ENCODE assay signal across 18 cellular contexts in the genomic region with DNA sequence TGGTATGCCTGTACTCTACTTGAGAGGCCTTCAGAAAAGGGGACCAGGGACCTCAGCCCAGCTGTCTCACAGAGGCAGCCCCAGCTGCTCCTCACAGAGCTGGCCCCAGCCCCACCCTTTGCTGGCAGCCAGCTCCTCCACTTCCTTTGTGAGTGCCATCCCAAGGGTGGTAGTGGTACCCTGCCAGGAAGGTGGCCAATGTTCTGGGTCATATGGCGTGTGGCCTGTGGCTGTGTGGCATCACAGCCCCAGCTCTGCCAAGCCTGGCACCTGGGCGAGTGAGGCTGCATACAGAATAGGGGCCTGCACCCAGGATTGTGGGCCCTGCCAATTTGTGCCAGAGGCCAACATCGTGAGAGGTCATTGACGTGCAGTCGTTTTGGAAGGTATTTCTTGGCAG.
"Had no signal": no experiment of that assay in that cellular context is flagged by ENCODE, and none has a peak within 500 bp of the region (broad histone marks: within the 10 kb centered on the region; RNA-seq: fewer than 3 reads in every experiment).

No MANE protein-coding gene starts in this region.

- H3K36me3 Mint-ChIP-seq: T-cell had no signal

- DNase-seq: activated CD4-positive, alpha-beta memory T cell treated with anti-CD3 and anti-CD28 coated beads, Interleukin-2, amount 10 ng/mL, durations not matched to agents 7 days and 5 days; activated CD4-positive, alpha-beta T cell treated with anti-CD3 and anti-CD28 coated beads for 48 hours; activated naive CD4-positive, alpha-beta T cell treated with anti-CD3 and anti-CD28 coated beads, Interleukin-2, amount 50 U/mL, for 16 hours; activated T-cell treated with anti-CD3 and anti-CD28 coated beads, Interleukin-2, amount 50 U/mL, for 24 hours; aorta; cerebellar nuclear complex; effector CD4-positive, alpha-beta T cell; left colon; stimulated activated CD8-positive, alpha-beta memory T cell treated with anti-CD3 and anti-CD28 coated beads, Interleukin-4, amount 100 ng/mL, for 48 hours; stimulated activated naive CD4-positive, alpha-beta T cell treated with Interleukin-2 at 50 U/mL for 16 hours; T-cell; transverse colon had no signal

- H3K9me3 ChIP-seq: esophagus muscularis mucosa, prostate gland, right lobe of liver, transverse colon, uterus had no signal

- H3K4me3 Mint-ChIP-seq: activated CD4-positive, alpha-beta memory T cell treated with anti-CD3 and anti-CD28 coated beads, Interleukin-2, amount 10 ng/mL, durations not matched to agents 7 days and 5 days; activated T-cell treated with anti-CD3 and anti-CD28 coated beads, Interleukin-2, amount 50 U/mL, for 24 hours; neural progenitor cell; T-cell; WTC11 had no signal

- H3K27ac Mint-ChIP-seq: activated CD4-positive, alpha-beta memory T cell treated with anti-CD3 and anti-CD28 coated beads, Interleukin-2, amount 10 ng/mL, durations not matched to agents 7 days and 5 days; activated T-cell treated with anti-CD3 and anti-CD28 coated beads, Interleukin-2, amount 50 U/mL, for 24 hours; neural progenitor cell; T-cell; WTC11 had no signal

- H3K27me3 ChIP-seq: esophagus muscularis mucosa, neural progenitor cell, right lobe of liver, transverse colon, uterus had no signal

- H3K9me3 Mint-ChIP-seq: activated CD4-positive, alpha-beta memory T cell treated with anti-CD3 and anti-CD28 coated beads, Interleukin-2, amount 10 ng/mL, durations not matched to agents 7 days and 5 days; activated T-cell treated with anti-CD3 and anti-CD28 coated beads, Interleukin-2, amount 50 U/mL, for 24 hours; neural progenitor cell; T-cell; WTC11 had no signal

- H3K4me3 ChIP-seq: esophagus muscularis mucosa, neural progenitor cell, prostate gland, right lobe of liver, transverse colon, uterus had no signal

- H3K27ac ChIP-seq: esophagus muscularis mucosa, neural progenitor cell, prostate gland, right lobe of liver, transverse colon, uterus had no signal

- ATAC-seq: left colon, T-cell, WTC11 had no signal

- H3K27me3 Mint-ChIP-seq: activated CD4-positive, alpha-beta memory T cell treated with anti-CD3 and anti-CD28 coated beads, Interleukin-2, amount 10 ng/mL, durations not matched to agents 7 days and 5 days had no signal

- H3K4me1 ChIP-seq: prostate gland, right lobe of liver had no signal

- H3K4me1 Mint-ChIP-seq: activated CD4-positive, alpha-beta memory T cell treated with anti-CD3 and anti-CD28 coated beads, Interleukin-2, amount 10 ng/mL, durations not matched to agents 7 days and 5 days had no signal
